ENCODE assay signal across 25 cellular contexts in genomic region chr11:29395555-29396072, GRCh38.
"Had no signal": no experiment of that assay in that cellular context is flagged by ENCODE, and none has a peak within 500 bp of the region (broad histone marks: within the 10 kb centered on the region; RNA-seq: fewer than 3 reads in every experiment).

No MANE protein-coding gene starts in this region.

- H3K9me3 ChIP-seq: body of pancreas, MG63 had no signal

- DNase-seq: activated CD4-positive, alpha-beta memory T cell treated with anti-CD3 and anti-CD28 coated beads for 36 hours; activated CD4-positive, alpha-beta T cell treated with anti-CD3 and anti-CD28 coated beads, Interleukin-2, amount 10 ng/mL, durations not matched to agents 7 days and 5 days; activated CD4-positive, CD25-positive, alpha-beta regulatory T cell; activated gamma-delta T cell treated with Interleukin-2 at 50 U/mL for 16 hours; activated naive CD4-positive, alpha-beta T cell treated with anti-CD3 and anti-CD28 coated beads, Interleukin-2, amount 10 ng/mL, durations not matched to agents 7 days and 5 days; activated naive CD8-positive, alpha-beta T cell treated with anti-CD3 and anti-CD28 coated beads for 36 hours; activated T-cell treated with anti-CD3 and anti-CD28 coated beads for 4 hours; activated T-cell treated with anti-CD3 and anti-CD28 coated beads, Interleukin-2, amount 50 U/mL, for 72 hours; anterior cingulate cortex; body of pancreas; central memory CD4-positive, alpha-beta T cell; MG63; NCI-H1105; NCI-H1436 treated with DMSO at 0.1 percent for 48 hours; NCI-H187; NCI-H2081; NCI-H446; NCI-H524; SIG-M5; T-cell; T-helper 2 cell; T1000 had no signal

- H3K36me3 ChIP-seq: MG63 had no signal

- H3K27me3 ChIP-seq: body of pancreas, MG63 had no signal

- H3K27ac ChIP-seq: body of pancreas, KMS-11, VCaP had no signal

- H3K27ac Mint-ChIP-seq: activated CD4-positive, alpha-beta memory T cell treated with anti-CD3 and anti-CD28 coated beads for 36 hours; activated CD4-positive, alpha-beta T cell treated with anti-CD3 and anti-CD28 coated beads, Interleukin-2, amount 10 ng/mL, durations not matched to agents 7 days and 5 days; activated naive CD4-positive, alpha-beta T cell treated with anti-CD3 and anti-CD28 coated beads, Interleukin-2, amount 10 ng/mL, durations not matched to agents 7 days and 5 days; activated naive CD8-positive, alpha-beta T cell treated with anti-CD3 and anti-CD28 coated beads for 36 hours; activated T-cell treated with anti-CD3 and anti-CD28 coated beads, Interleukin-2, amount 50 U/mL, for 72 hours; activated T-helper 2 cell treated with anti-CD3 and anti-CD28 coated beads, Interferon-gamma antibody, Interleukin-2, Interleukin-4, amounts not matched to agents 10 μg/mL and 5 μg/mL and 100 μg/mL, durations not matched to agents 14 hours and 24 hours and 36 hours; T-cell had no signal

- H3K4me1 Mint-ChIP-seq: activated CD4-positive, alpha-beta T cell treated with anti-CD3 and anti-CD28 coated beads, Interleukin-2, amount 10 ng/mL, durations not matched to agents 7 days and 5 days; activated naive CD4-positive, alpha-beta T cell treated with anti-CD3 and anti-CD28 coated beads, Interleukin-2, amount 10 ng/mL, durations not matched to agents 7 days and 5 days; activated naive CD8-positive, alpha-beta T cell treated with anti-CD3 and anti-CD28 coated beads for 36 hours; T-cell had no signal

- H3K4me3 ChIP-seq: body of pancreas, MG63 had no signal

- H3K4me3 Mint-ChIP-seq: activated CD4-positive, alpha-beta memory T cell treated with anti-CD3 and anti-CD28 coated beads for 36 hours; activated CD4-positive, alpha-beta T cell treated with anti-CD3 and anti-CD28 coated beads, Interleukin-2, amount 10 ng/mL, durations not matched to agents 7 days and 5 days; activated naive CD4-positive, alpha-beta T cell treated with anti-CD3 and anti-CD28 coated beads, Interleukin-2, amount 10 ng/mL, durations not matched to agents 7 days and 5 days; activated naive CD8-positive, alpha-beta T cell treated with anti-CD3 and anti-CD28 coated beads for 36 hours; activated T-cell treated with anti-CD3 and anti-CD28 coated beads, Interleukin-2, amount 50 U/mL, for 72 hours; T-cell had no signal

- ATAC-seq: activated T-cell treated with anti-CD3 and anti-CD28 coated beads, Interleukin-2, amount 50 U/mL, for 72 hours; body of pancreas; T-cell had no signal

- H3K27me3 Mint-ChIP-seq: activated CD4-positive, alpha-beta memory T cell treated with anti-CD3 and anti-CD28 coated beads for 36 hours; activated CD4-positive, alpha-beta T cell treated with anti-CD3 and anti-CD28 coated beads, Interleukin-2, amount 10 ng/mL, durations not matched to agents 7 days and 5 days; activated naive CD4-positive, alpha-beta T cell treated with anti-CD3 and anti-CD28 coated beads, Interleukin-2, amount 10 ng/mL, durations not matched to agents 7 days and 5 days; activated naive CD8-positive, alpha-beta T cell treated with anti-CD3 and anti-CD28 coated beads for 36 hours; T-cell had no signal

- H3K4me1 ChIP-seq: body of pancreas had no signal

- H3K36me3 Mint-ChIP-seq: activated CD4-positive, alpha-beta memory T cell treated with anti-CD3 and anti-CD28 coated beads for 36 hours; activated naive CD4-positive, alpha-beta T cell treated with anti-CD3 and anti-CD28 coated beads, Interleukin-2, amount 10 ng/mL, durations not matched to agents 7 days and 5 days; activated naive CD8-positive, alpha-beta T cell treated with anti-CD3 and anti-CD28 coated beads for 36 hours; T-cell had no signal
